Comparison of ENCODE assay signal across 7 cellular contexts in genomic region chr19:37507167-37507464, GRCh38. TPM values are rescaled to one million over a fixed set of nuclear protein-coding genes. Genes with fewer than 3 reads are reported as not detected.
DNase-seq lines count a peak whose midpoint lies in the region; FAIRE-seq and TF ChIP-seq lines count a peak whose summit lies in the region.

No MANE protein-coding gene starts in this region.

- H2AK5ac ChIP-seq in mesenchymal stem cell (ENCODE audit: low read length, severe bottlenecking) = no peak overlapping the region

- H3K36me3 ChIP-seq in HUES6 (ENCODE audit: control insufficient read depth, insufficient read depth, low read length) = peaks cover 22% of the 10 kb centered on the region
- peaks cover 0 to 10% of the 10 kb centered on the region in 2 experiments for H3K36me3 ChIP-seq in mesenchymal stem cell (ENCODE audit: control insufficient read depth in 1 of 2, insufficient read depth in 2 of 2, low read depth in 1 of 2, low read length in 2 of 2)
- H3K36me3 ChIP-seq in tibial artery = peaks cover 11 to 30% (median 16%) of the 10 kb centered on the region in 3 donors

- H3K27me3 ChIP-seq in HUES6 (ENCODE audit: control insufficient read depth, insufficient read depth, low read length) (no peaks in the 10 kb centered on the region), mesenchymal stem cell (ENCODE audit: control insufficient read depth in 1 of 2, insufficient read depth in 1 of 2, low read length in 2 of 2) (no peaks in the 10 kb centered on the region), tibial artery (no peaks in the 10 kb centered on the region)

- H4K8ac ChIP-seq in mesenchymal stem cell (ENCODE audit: low read length) = peak overlapping the region; percentile 20

- H4K91ac ChIP-seq in mesenchymal stem cell (ENCODE audit: low read length) = no peak overlapping the region

- DNase-seq in choroid plexus epithelial cell (ENCODE audit: low read depth) = no peak
- no peak for DNase-seq in mesenchymal stem cell
- DNase-seq in tibial artery = no peak
- DNase-seq in urothelium cell line (ENCODE audit: low spot score) = no peak
- no peak for DNase-seq in NCI-H1092 treated with DMSO at 0.1 percent for 48 hours (lab: John Stamatoyannopoulos, UW)
- DNase-seq in cortex of kidney (lab: John Stamatoyannopoulos, UW) = no peak

- intact Hi-C loops in tibial artery (cut with DNase I; ENCODE audit: low total_unique reads) = loop anchor here (5.0 kb wide), 1 partner anchor 145 kb away; no protein-coding TSS in a partner anchor

- H3K14ac ChIP-seq in mesenchymal stem cell (ENCODE audit: low read length in 2 of 2) = peak overlapping the region in 1 of 2 experiments; percentile 23

- no peak overlapping the region for H2BK120ac ChIP-seq in mesenchymal stem cell (ENCODE audit: low read depth, low read length)

- 3% methylated on average over 9 of the region's 9 CpGs for WGBS in mesenchymal stem cell

- peak overlapping the region; percentile 40 to 67 for H3K18ac ChIP-seq in mesenchymal stem cell (ENCODE audit: low read depth in 1 of 2, low read length in 2 of 2)

- H3K4me1 ChIP-seq in HUES6 (ENCODE audit: control insufficient read depth, insufficient read depth, low read length) = 0 out of 2 replicates have a peak, but pooled peaks cover 5% of the 10 kb centered on the region
- peaks cover 1% of the 10 kb centered on the region for H3K4me1 ChIP-seq in mesenchymal stem cell (ENCODE audit: control insufficient read depth, insufficient read depth, low read depth, low read length)
- peaks cover 0 to 19% (median 3%) of the 10 kb centered on the region in 4 donors for H3K4me1 ChIP-seq in tibial artery

- H3K9me3 ChIP-seq in HUES6 (ENCODE audit: control insufficient read depth, insufficient read depth, low read depth, low read length) = peaks cover 7% of the 10 kb centered on the region; the same call in 1 of the 2 replicates
- H3K9me3 ChIP-seq in mesenchymal stem cell (ENCODE audit: control insufficient read depth, low read length) = peaks cover 75% of the 10 kb centered on the region
- H3K9me3 ChIP-seq in tibial artery = peaks cover 0 to 7% (median 0%) of the 10 kb centered on the region in 3 donors

- H3K4ac ChIP-seq in mesenchymal stem cell (ENCODE audit: low read depth in 1 of 2, low read length in 2 of 2) = peak overlapping the region; percentile 0 to 3

- no peak overlapping the region for H2BK12ac ChIP-seq in mesenchymal stem cell (ENCODE audit: low read length in 2 of 2)

- peak overlapping the region; percentile 91; the same call in 1 of the 2 replicates for H3K27ac ChIP-seq in HUES6 (ENCODE audit: low read depth, low read length)
- no peak overlapping the region for H3K27ac ChIP-seq in mesenchymal stem cell (ENCODE audit: low read length, poor library complexity, severe bottlenecking)
- peak overlapping the region; percentile 87 to 98 for H3K27ac ChIP-seq in tibial artery

- peak overlapping the region; percentile 83 for H2AFZ ChIP-seq in mesenchymal stem cell (ENCODE audit: low read depth, low read length)

- H2BK15ac ChIP-seq in mesenchymal stem cell (ENCODE audit: low read depth, poor library complexity, severe bottlenecking) = no peak overlapping the region

- FAIRE-seq in urothelium cell line (lab: Jason Lieb, UNC) = no peak

- peak overlapping the region; percentile 59 for H3K4me2 ChIP-seq in mesenchymal stem cell (ENCODE audit: low read length, poor library complexity, severe bottlenecking)

- no peak overlapping the region for H2BK5ac ChIP-seq in mesenchymal stem cell (ENCODE audit: low read depth, low read length, poor library complexity, severe bottlenecking)

- H3K23ac ChIP-seq in mesenchymal stem cell (ENCODE audit: low read length in 2 of 2) = no peak overlapping the region

- no peaks in the 10 kb centered on the region for H3K79me1 ChIP-seq in mesenchymal stem cell (replicated peaks; ENCODE audit: low read length, poor library complexity, severe bottlenecking)

- TF ChIP-seq CTCF in choroid plexus epithelial cell (conservative IDR thresholded peaks at IDR 0.05; ENCODE audit: low read depth, low read length) (no peak), tibial artery (IDR thresholded peaks at IDR 0.05) (no peak)

- peak overlapping the region; percentile 94 for H3K9ac ChIP-seq in HUES6 (ENCODE audit: low read length)
- H3K9ac ChIP-seq in mesenchymal stem cell (ENCODE audit: low read length) = peak overlapping the region; percentile 88

- H3K4me3 ChIP-seq in HUES6 (ENCODE audit: low read depth, low read length) = peak overlapping the region; percentile 87
- H3K4me3 ChIP-seq in choroid plexus epithelial cell (ENCODE audit: low read depth, low read length) = peak overlapping the region; percentile 85
- H3K4me3 ChIP-seq in mesenchymal stem cell (ENCODE audit: insufficient read depth in 1 of 2, low read depth in 1 of 2, low read length in 2 of 2) = peak overlapping the region; percentile 54 to 65
- peak overlapping the region; percentile 70 to 80 for H3K4me3 ChIP-seq in tibial artery

RNA-seq across cellular contexts. Expression of gene ZNF793, which starts 0.4 kb away (rescaled TPM):
- polyA plus RNA-seq in mesenchymal stem cell (2013, experiment 1 of 2) = 1.8 TPM
- polyA plus RNA-seq in mesenchymal stem cell (2013, experiment 2 of 2) = 2.1 TPM

RNA-seq across cellular contexts. Expression of gene ZNF570, which starts 38.0 kb away (rescaled TPM):
- 3.8 TPM for polyA plus RNA-seq in mesenchymal stem cell (2013, experiment 1 of 2)
- 3.3 TPM for polyA plus RNA-seq in mesenchymal stem cell (2013, experiment 2 of 2)

RNA-seq across cellular contexts. Expression of gene ZNF569, which starts 39.9 kb away (rescaled TPM):
- 3.2 TPM for polyA plus RNA-seq in mesenchymal stem cell (2013, experiment 1 of 2)
- polyA plus RNA-seq in mesenchymal stem cell (2013, experiment 2 of 2) = 3.4 TPM
